Comparison of ENCODE assay signal across 3 cellular contexts in the genomic region with DNA sequence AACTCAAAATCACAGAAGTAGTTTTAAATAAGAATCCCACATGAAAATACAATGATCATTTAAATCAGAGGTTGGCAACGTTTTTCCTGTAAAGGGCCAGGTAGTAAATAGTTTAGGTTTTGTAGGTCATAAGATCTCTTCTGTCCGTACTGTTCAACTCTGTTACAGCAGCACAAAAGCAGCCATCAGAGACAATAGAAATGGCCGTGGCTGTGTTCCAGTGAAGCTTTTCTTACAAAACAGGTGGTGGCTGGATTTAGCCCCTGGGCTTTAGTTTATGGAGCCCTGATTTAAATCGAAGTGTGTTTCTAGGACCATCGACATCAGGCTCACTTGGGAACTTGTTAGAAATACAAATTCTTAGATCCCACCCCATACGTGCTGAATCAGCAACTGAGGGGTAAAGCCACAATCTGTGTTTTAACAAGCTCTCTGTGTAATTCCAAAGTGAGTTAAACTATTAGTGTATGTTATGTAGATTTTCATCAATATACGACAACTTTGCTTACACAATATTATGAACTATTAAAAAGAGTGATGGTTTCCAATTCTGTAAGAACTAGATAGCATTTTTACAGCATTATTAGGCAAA.
TF ChIP-seq lines count a peak whose summit lies in the region.

No MANE protein-coding gene starts in this region.

TF ChIP-seq in SK-N-SH, 30 proteins besides CTCF, POLR2A, EP300 and RAD21 (continued from another document):
- TF ChIP-seq SMC3 (IDR thresholded peaks at IDR 0.05; ENCODE audit: low read depth, low read length) (no peak), RCOR1 (IDR thresholded peaks at IDR 0.05; ENCODE audit: low read length) (no peak), REST (IDR thresholded peaks at IDR 0.05; ENCODE audit: low read depth, low read length) (no peak), NFIC (IDR thresholded peaks at IDR 0.05; ENCODE audit: borderline replicate concordance) (no peak), MXI1 (IDR thresholded peaks at IDR 0.05; ENCODE audit: low read depth, low read length) (no peak), SIN3A (IDR thresholded peaks at IDR 0.05; ENCODE audit: borderline replicate concordance, low read depth, low read length) (no peak), YY1 (IDR thresholded peaks at IDR 0.05; ENCODE audit: low read depth) (no peak), TEAD4 (IDR thresholded peaks at IDR 0.05; ENCODE audit: borderline replicate concordance, insufficient read depth) (no peak), ELF1 (IDR thresholded peaks at IDR 0.05) (no peak), FOXM1 (IDR thresholded peaks at IDR 0.05; ENCODE audit: low read depth) (no peak), NRF1 (IDR thresholded peaks at IDR 0.05; ENCODE audit: low read depth, low read length) (no peak)
- TF ChIP-seq, protein P1, sequence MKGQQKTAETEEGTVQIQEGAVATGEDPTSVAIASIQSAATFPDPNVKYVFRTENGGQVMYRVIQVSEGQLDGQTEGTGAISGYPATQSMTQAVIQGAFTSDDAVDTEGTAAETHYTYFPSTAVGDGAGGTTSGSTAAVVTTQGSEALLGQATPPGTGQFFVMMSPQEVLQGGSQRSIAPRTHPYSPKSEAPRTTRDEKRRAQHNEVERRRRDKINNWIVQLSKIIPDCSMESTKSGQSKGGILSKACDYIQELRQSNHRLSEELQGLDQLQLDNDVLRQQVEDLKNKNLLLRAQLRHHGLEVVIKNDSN (IDR thresholded peaks at IDR 0.05; ENCODE audit: borderline replicate concordance, low read depth): no peak

TF ChIP-seq in SK-N-SH treated with all-trans-retinoic acid at 6 μM for 48 hours, 23 proteins besides CTCF, POLR2A, EP300 and RAD21:
- TF ChIP-seq CSRNP3 (CRISPR knock-in tag; IDR thresholded peaks at IDR 0.05) (no peak), RARB (CRISPR knock-in tag; IDR thresholded peaks at IDR 0.05) (no peak), ZNF8 (CRISPR knock-in tag; IDR thresholded peaks at IDR 0.05) (no peak), TCF4 (CRISPR knock-in tag; IDR thresholded peaks at IDR 0.05; ENCODE audit: borderline replicate concordance) (no peak), ZFP30 (CRISPR knock-in tag; IDR thresholded peaks at IDR 0.05) (no peak), ZC3H10 (CRISPR knock-in tag; IDR thresholded peaks at IDR 0.05) (no peak), ESRRG (CRISPR knock-in tag; IDR thresholded peaks at IDR 0.05) (no peak)
- TF ChIP-seq, protein P2, sequence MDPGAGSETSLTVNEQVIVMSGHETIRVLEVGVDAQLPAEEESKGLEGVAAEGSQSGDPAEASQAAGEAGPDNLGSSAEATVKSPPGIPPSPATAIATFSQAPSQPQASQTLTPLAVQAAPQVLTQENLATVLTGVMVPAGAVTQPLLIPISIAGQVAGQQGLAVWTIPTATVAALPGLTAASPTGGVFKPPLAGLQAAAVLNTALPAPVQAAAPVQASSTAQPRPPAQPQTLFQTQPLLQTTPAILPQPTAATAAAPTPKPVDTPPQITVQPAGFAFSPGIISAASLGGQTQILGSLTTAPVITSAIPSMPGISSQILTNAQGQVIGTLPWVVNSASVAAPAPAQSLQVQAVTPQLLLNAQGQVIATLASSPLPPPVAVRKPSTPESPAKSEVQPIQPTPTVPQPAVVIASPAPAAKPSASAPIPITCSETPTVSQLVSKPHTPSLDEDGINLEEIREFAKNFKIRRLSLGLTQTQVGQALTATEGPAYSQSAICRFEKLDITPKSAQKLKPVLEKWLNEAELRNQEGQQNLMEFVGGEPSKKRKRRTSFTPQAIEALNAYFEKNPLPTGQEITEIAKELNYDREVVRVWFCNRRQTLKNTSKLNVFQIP (CRISPR knock-in tag; IDR thresholded peaks at IDR 0.05; ENCODE audit: borderline replicate concordance, low read depth): no peak

TF ChIP-seq in K562, 482 proteins besides CTCF, POLR2A, EP300 and RAD21 (continued from another document):
- TF ChIP-seq TFE3 (CRISPR knock-in tag; IDR thresholded peaks at IDR 0.05) (no peak), MAFK (IDR thresholded peaks at IDR 0.05; ENCODE audit: low read length) (peak; percentile 50; the same call in 1 of the 2 replicates), MAFF (IDR thresholded peaks at IDR 0.05; ENCODE audit: low read length) (peak; percentile 53), C11orf30 (IDR thresholded peaks at IDR 0.05; ENCODE audit: low read depth) (peak; percentile 80), ADNP (tag; IDR thresholded peaks at IDR 0.05) (no peak), MAFG (tag; conservative IDR thresholded peaks at IDR 0.05) (peak; percentile 70), ZNF23 (CRISPR knock-in tag; IDR thresholded peaks at IDR 0.05) (no peak), FOXJ2 (tag; IDR thresholded peaks at IDR 0.05) (no peak), PCBP1 (IDR thresholded peaks at IDR 0.05; ENCODE audit: low read depth, low read length, poor library complexity, severe bottlenecking) (no peak), ZNF316 (IDR thresholded peaks at IDR 0.05) (peak; percentile 80; the same call in 1 of the 2 replicates), NCOA1 (IDR thresholded peaks at IDR 0.05; ENCODE audit: low read depth) (no peak), ZNF277 (CRISPR knock-in tag; IDR thresholded peaks at IDR 0.05; ENCODE audit: borderline replicate concordance) (no peak), ZNF140 (CRISPR knock-in tag; IDR thresholded peaks at IDR 0.05) (no peak), ZNF408 (CRISPR knock-in tag; IDR thresholded peaks at IDR 0.05; ENCODE audit: low read depth) (no peak), PTRF (tag; IDR thresholded peaks at IDR 0.05) (no peak), ZNF551 (CRISPR knock-in tag; IDR thresholded peaks at IDR 0.05) (0 out of 2 replicates have a peak, but pooled peaks have one; percentile 72), EGR1 (conservative IDR thresholded peaks at IDR 0.05) (no peak), SIN3B (IDR thresholded peaks at IDR 0.05; ENCODE audit: low read depth) (no peak), MCM3 (IDR thresholded peaks at IDR 0.05) (0 out of 2 replicates have a peak, but pooled peaks have one; percentile 77)
- TF ChIP-seq, protein P3, sequence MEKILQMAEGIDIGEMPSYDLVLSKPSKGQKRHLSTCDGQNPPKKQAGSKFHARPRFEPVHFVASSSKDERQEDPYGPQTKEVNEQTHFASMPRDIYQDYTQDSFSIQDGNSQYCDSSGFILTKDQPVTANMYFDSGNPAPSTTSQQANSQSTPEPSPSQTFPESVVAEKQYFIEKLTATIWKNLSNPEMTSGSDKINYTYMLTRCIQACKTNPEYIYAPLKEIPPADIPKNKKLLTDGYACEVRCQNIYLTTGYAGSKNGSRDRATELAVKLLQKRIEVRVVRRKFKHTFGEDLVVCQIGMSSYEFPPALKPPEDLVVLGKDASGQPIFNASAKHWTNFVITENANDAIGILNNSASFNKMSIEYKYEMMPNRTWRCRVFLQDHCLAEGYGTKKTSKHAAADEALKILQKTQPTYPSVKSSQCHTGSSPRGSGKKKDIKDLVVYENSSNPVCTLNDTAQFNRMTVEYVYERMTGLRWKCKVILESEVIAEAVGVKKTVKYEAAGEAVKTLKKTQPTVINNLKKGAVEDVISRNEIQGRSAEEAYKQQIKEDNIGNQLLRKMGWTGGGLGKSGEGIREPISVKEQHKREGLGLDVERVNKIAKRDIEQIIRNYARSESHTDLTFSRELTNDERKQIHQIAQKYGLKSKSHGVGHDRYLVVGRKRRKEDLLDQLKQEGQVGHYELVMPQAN (IDR thresholded peaks at IDR 0.05; ENCODE audit: borderline replicate concordance): no peak
- TF ChIP-seq, protein P4, sequence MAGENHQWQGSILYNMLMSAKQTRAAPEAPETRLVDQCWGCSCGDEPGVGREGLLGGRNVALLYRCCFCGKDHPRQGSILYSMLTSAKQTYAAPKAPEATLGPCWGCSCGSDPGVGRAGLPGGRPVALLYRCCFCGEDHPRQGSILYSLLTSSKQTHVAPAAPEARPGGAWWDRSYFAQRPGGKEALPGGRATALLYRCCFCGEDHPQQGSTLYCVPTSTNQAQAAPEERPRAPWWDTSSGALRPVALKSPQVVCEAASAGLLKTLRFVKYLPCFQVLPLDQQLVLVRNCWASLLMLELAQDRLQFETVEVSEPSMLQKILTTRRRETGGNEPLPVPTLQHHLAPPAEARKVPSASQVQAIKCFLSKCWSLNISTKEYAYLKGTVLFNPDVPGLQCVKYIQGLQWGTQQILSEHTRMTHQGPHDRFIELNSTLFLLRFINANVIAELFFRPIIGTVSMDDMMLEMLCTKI (IDR thresholded peaks at IDR 0.05; ENCODE audit: partially characterized antibody): no peak
